Comparison of ENCODE assay signal across 9 cellular contexts in the genomic region with DNA sequence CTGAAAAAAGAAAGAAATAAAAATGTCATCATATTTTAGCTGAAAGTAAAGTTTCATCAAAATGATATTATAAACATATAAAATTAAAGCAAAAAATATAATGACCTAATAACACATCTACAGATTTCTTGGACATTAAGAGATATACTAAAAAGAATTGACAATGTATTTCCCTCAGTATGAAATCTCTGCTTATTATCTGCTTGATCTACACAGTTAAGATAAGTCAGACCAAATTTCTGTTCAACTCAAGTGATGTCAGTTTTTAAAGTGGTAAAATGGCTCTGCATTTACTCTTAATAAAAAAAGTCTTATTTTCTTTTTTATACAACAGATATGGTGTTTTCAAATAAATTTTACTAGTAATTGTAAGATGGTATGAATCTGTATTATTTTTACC.
"Had no signal": no experiment of that assay in that cellular context is flagged by ENCODE, and none has a peak within 500 bp of the region (broad histone marks: within the 10 kb centered on the region; RNA-seq: fewer than 3 reads in every experiment).

No MANE protein-coding gene starts in this region.

- H3K9ac ChIP-seq: GM23248 had no signal

- ATAC-seq: K562 had no signal

- H3K4me3 ChIP-seq: GM23248, HAP-1, K562 had no signal

- H3K36me3 ChIP-seq: HAP-1 had no signal

- H3K9me3 ChIP-seq: HAP-1 had no signal

- FAIRE-seq: HTR-8/SVneo, K562 had no signal

- DNase-seq: GM23248, GOT3, H7, HFFc6, IMR-90, KG1 had no signal
